18 cellular contexts compared by ENCODE assay signal in genomic region chr6:116530436-116530835, GRCh38. TPM values are rescaled to one million over a fixed set of nuclear protein-coding genes. Genes with fewer than 3 reads are reported as not detected.
A peak's percentile ranks its signal among the peaks of the same experiment; 100 is the strongest.
DNase-seq lines count a peak whose midpoint lies in the region; ATAC-seq, FAIRE-seq and TF ChIP-seq lines count a peak whose summit lies in the region.
"Had no signal": no experiment of that assay in that cellular context is flagged by ENCODE, and none has a peak within 500 bp of the region (broad histone marks: within the 10 kb centered on the region; RNA-seq: fewer than 3 reads in every experiment).

No MANE protein-coding gene starts in this region.

- WGBS in HepG2 (ENCODE audit: low lambda C conversion rate), result 3% methylated on average over 2 of the region's 2 CpGs
- 81% methylated on average over 2 of the region's 2 CpGs for WGBS in right lobe of liver (ENCODE audit: insufficient coverage, low coverage, low lambda C conversion rate, missing lambda C conversion rate)

- H3K4me1 ChIP-seq in HepG2 (ENCODE audit: insufficient read depth, low read length), result peaks cover 8% of the 10 kb centered on the region; the same call in 1 of the 2 replicates
- H3K4me1 ChIP-seq in right lobe of liver, result no peaks in the 10 kb centered on the region
- H3K4me1 ChIP-seq in MM.1S (ENCODE audit: low read length), result no peaks in the 10 kb centered on the region
- H3K4me1 ChIP-seq: gastrocnemius medialis had no signal

- TF ChIP-seq POLR2A in HepG2 (IDR thresholded peaks at IDR 0.05; ENCODE audit: insufficient read depth in 1 of 2, low read depth in 2 of 2, low read length in 2 of 2) (no peak), right lobe of liver (IDR thresholded peaks at IDR 0.05) (no peak)

- in situ Hi-C loops in HepG2 (cut with HindIII; ENCODE audit: extremely low pct_ligation_motif_present, low pct_unique_long_range_greater_than_20kb), result loop anchor here (10.0 kb wide), 1 partner anchor 246 kb away; no protein-coding TSS in a partner anchor

- H3K27me3 ChIP-seq in HepG2 (ENCODE audit: control insufficient read depth in 1 of 2, insufficient read depth in 2 of 2, low read length in 2 of 2) (peaks cover 0 to 9% of the 10 kb centered on the region in 2 experiments; a peak in 1 of 5 replicates), right lobe of liver (no peaks in the 10 kb centered on the region), MM.1S (replicated peaks; ENCODE audit: insufficient read depth, low read length) (no peaks in the 10 kb centered on the region)
- H3K27me3 ChIP-seq: brain microvascular endothelial cell, gastrocnemius medialis had no signal

- H3K79me2 ChIP-seq in HepG2 (ENCODE audit: insufficient read depth, low read length), result no peaks in the 10 kb centered on the region
- H3K79me2 ChIP-seq in MM.1S (ENCODE audit: low read length), result no peaks in the 10 kb centered on the region

- BruUV-seq in HepG2 (replicated peaks; lab: Mats Ljungman, UMichigan), result no TSS peak

- FAIRE-seq in HepG2 (lab: Jason Lieb, UNC), result no peak

- H3K4me3 ChIP-seq in HepG2 (replicated peaks in 1 of 3; ENCODE audit: insufficient read depth in 1 of 3, low read depth in 2 of 3, low read length in 3 of 3), result no peak overlapping the region
- no peak overlapping the region for H3K4me3 ChIP-seq in right lobe of liver
- H3K4me3 ChIP-seq in MM.1S (ENCODE audit: low read length), result no peak overlapping the region
- H3K4me3 ChIP-seq: gastrocnemius medialis, mucosa of descending colon had no signal

- POLR2A ChIA-PET in HepG2 (lab: Yijun Ruan, JAX), result no interaction called here

- no peaks in the 10 kb centered on the region for H3K36me3 ChIP-seq in HepG2 (replicated peaks in 1 of 2; ENCODE audit: control insufficient read depth in 1 of 2, insufficient read depth in 2 of 2, low read length in 2 of 2)
- H3K36me3 ChIP-seq in right lobe of liver, result no peaks in the 10 kb centered on the region
- H3K36me3 ChIP-seq in MM.1S (replicated peaks; ENCODE audit: insufficient read depth, low read length), result no peaks in the 10 kb centered on the region
- H3K36me3 ChIP-seq: brain microvascular endothelial cell, gastrocnemius medialis had no signal

- intact Hi-C loops in HepG2 (cut with micrococcal nuclease; ENCODE audit: unreplicated experiment), result loop anchor here (10.0 kb wide), 1 partner anchor 314 kb away; no protein-coding TSS in a partner anchor
- intact Hi-C loops in right lobe of liver (cut with DNase I), result no loop called here

- no peak overlapping the region for H2AFZ ChIP-seq in HepG2 (ENCODE audit: low read length)
- H2AFZ ChIP-seq in MM.1S (ENCODE audit: low read length), result no peak overlapping the region

- H3K9ac ChIP-seq in HepG2 (ENCODE audit: insufficient read depth, low read depth, low read length), result no peak overlapping the region
- H3K9ac ChIP-seq in MM.1S (ENCODE audit: low read length), result no peak overlapping the region

- H3K27ac ChIP-seq in HepG2 (ENCODE audit: extremely low read length, insufficient read depth, low read length), result no peak overlapping the region
- H3K27ac ChIP-seq in right lobe of liver, result no peak overlapping the region
- H3K27ac ChIP-seq in MM.1S (ENCODE audit: low read length), result no peak overlapping the region
- H3K27ac ChIP-seq: brain microvascular endothelial cell, gastrocnemius medialis had no signal

- H3K4me2 ChIP-seq in HepG2 (ENCODE audit: low read depth, low read length) (no peak overlapping the region), MM.1S (ENCODE audit: low read depth, low read length) (no peak overlapping the region)

- H4K20me1 ChIP-seq in HepG2 (ENCODE audit: insufficient read depth, low read length), result no peaks in the 10 kb centered on the region
- no peaks in the 10 kb centered on the region for H4K20me1 ChIP-seq in MM.1S (ENCODE audit: insufficient read depth, low read length)

- DNase-seq in HepG2 (ENCODE audit: low spot score) (peak; percentile 14), right lobe of liver (no peak), NCI-H2196 treated with DMSO at 0.1 percent for 48 hours (lab: John Stamatoyannopoulos, UW; ENCODE audit: unreplicated experiment) (peak; percentile 42), astrocyte of the hippocampus (ENCODE audit: low read depth, low spot score) (peak; percentile 58), MM.1S (no peak), NCI-H82 (lab: John Stamatoyannopoulos, UW) (no peak)
- DNase-seq: 8988T; activated effector memory CD4-positive, alpha-beta T cell treated with Interleukin-2 at 50 U/mL for 16 hours; brain microvascular endothelial cell; CD8-positive, alpha-beta memory T cell; gastrocnemius medialis; H7; mucosa of descending colon had no signal

- no peaks in the 10 kb centered on the region for H3F3A ChIP-seq in MM.1S (ENCODE audit: insufficient read depth, low read length)

- TF ChIP-seq RAD21 in HepG2 (CRISPR knock-in tag; IDR thresholded peaks at IDR 0.05), result no peak

- CTCF ChIA-PET in HepG2 (lab: Yijun Ruan, JAX; ENCODE audit: low intra/inter-chr PET ratio, low total read pairs), result no interaction called here

- no peaks in the 10 kb centered on the region for H3K9me2 ChIP-seq in MM.1S (replicated peaks; ENCODE audit: insufficient read depth, low read length)

- ATAC-seq in HepG2 (no peak), right lobe of liver (no peak), GM19467 (IDR thresholded peaks at IDR 0.05; ENCODE audit: unreplicated experiment) (no peak), HG03521 (IDR thresholded peaks at IDR 0.05; ENCODE audit: unreplicated experiment) (no peak)
- ATAC-seq: gastrocnemius medialis, mucosa of descending colon, SK-N-SH treated with all-trans-retinoic acid at 6 μM for 48 hours had no signal

- TF ChIP-seq CTCF in HepG2 (CRISPR knock-in tag; IDR thresholded peaks at IDR 0.05), result no peak
- TF ChIP-seq CTCF in right lobe of liver (IDR thresholded peaks at IDR 0.05), result no peak
- TF ChIP-seq CTCF in MM.1S (IDR thresholded peaks at IDR 0.05; ENCODE audit: low read length), result no peak

- TF ChIP-seq EP300 in HepG2 (IDR thresholded peaks at IDR 0.05; ENCODE audit: low read depth in 2 of 2, low read length in 2 of 2) (no peak), HepG2 (CRISPR knock-in tag; IDR thresholded peaks at IDR 0.05; ENCODE audit: borderline replicate concordance) (no peak)

- H3K9me3 ChIP-seq in HepG2 (ENCODE audit: low read length) (no peaks in the 10 kb centered on the region), right lobe of liver (no peaks in the 10 kb centered on the region), MM.1S (replicated peaks; ENCODE audit: insufficient read depth, low read length) (no peaks in the 10 kb centered on the region)
- H3K9me3 ChIP-seq: gastrocnemius medialis, mucosa of descending colon had no signal

RNA-seq across cellular contexts. Expression of gene TRAPPC3L, which starts 15.0 kb away (rescaled TPM):
- total RNA-seq in HepG2 (2016; rRNA removed; fragmentation: Illumina TruSeq; extraction: Trizol) (not detected in 2 replicates), right lobe of liver (under 1 TPM in 2 of 6 experiments, not detected in 4; 0.12 to 0.17 TPM)
- not detected in 2 replicates for total RNA-seq in HepG2 (2016; cell fraction: cytosol; rRNA removed; fragmentation: Illumina TruSeq; extraction: Trizol; ENCODE audit: low read depth)
- total RNA-seq in HepG2 (2016; cell fraction: insoluble cytoplasmic fraction; rRNA removed; fragmentation: Illumina TruSeq; extraction: Trizol), result not detected in 2 replicates
- not detected in 2 replicates for total RNA-seq in HepG2 (2016; cell fraction: membrane; rRNA removed; fragmentation: Illumina TruSeq; extraction: Trizol)
- total RNA-seq in HepG2 (2016; cell fraction: nucleus; rRNA removed; fragmentation: Illumina TruSeq; extraction: Trizol), result not detected in 2 replicates
- polyA plus RNA-seq in HepG2 (2011; rRNA removed), result not detected in 2 replicates
- polyA plus RNA-seq in HepG2 (2011; cell fraction: cytosol; rRNA removed), result not detected in 2 replicates
- polyA plus RNA-seq in HepG2 (2011; cell fraction: nucleus; rRNA removed), result not detected in 2 replicates
- not detected in 2 replicates for polyA plus RNA-seq in HepG2 (2012)
- polyA plus RNA-seq in HepG2 (2016; cell fraction: cytosol; fragmentation: Illumina TruSeq; extraction: Trizol; ENCODE audit: low read depth), result not detected in 2 replicates
- not detected in 2 replicates for polyA plus RNA-seq in HepG2 (2016; cell fraction: insoluble cytoplasmic fraction; fragmentation: Illumina TruSeq; extraction: Trizol; ENCODE audit: low read depth)
- polyA plus RNA-seq in HepG2 (2016; cell fraction: membrane; fragmentation: Illumina TruSeq; extraction: Trizol; ENCODE audit: low read depth), result not detected in 2 replicates
- polyA plus RNA-seq in HepG2 (2016; cell fraction: nucleus; fragmentation: Illumina TruSeq; extraction: Trizol; ENCODE audit: insufficient read depth, low read depth), result not detected in 2 replicates
- 2.7 TPM in 1 of 2 replicates, not detected in the other for polyA minus RNA-seq in HepG2 (2011; rRNA and poly(A)+ RNA removed; ENCODE audit: low replicate concordance)
- polyA minus RNA-seq in HepG2 (2011; cell fraction: cytosol; rRNA and poly(A)+ RNA removed), result not detected in 2 replicates
- polyA minus RNA-seq in HepG2 (2011; cell fraction: nucleus; rRNA and poly(A)+ RNA removed), result not detected in 2 replicates
- total RNA-seq: CD8-positive, alpha-beta memory T cell; gastrocnemius medialis; H7; mucosa of descending colon had no signal
- polyA plus RNA-seq: CD8-positive, alpha-beta memory T cell had no signal

RNA-seq across cellular contexts. Expression of gene CALHM5, which starts 19.0 kb away (rescaled TPM):
- total RNA-seq in HepG2 (2016; rRNA removed; fragmentation: Illumina TruSeq; extraction: Trizol), result not detected in 2 replicates
- total RNA-seq in HepG2 (2016; cell fraction: cytosol; rRNA removed; fragmentation: Illumina TruSeq; extraction: Trizol; ENCODE audit: low read depth), result not detected in 2 replicates
- total RNA-seq in HepG2 (2016; cell fraction: insoluble cytoplasmic fraction; rRNA removed; fragmentation: Illumina TruSeq; extraction: Trizol), result not detected in 2 replicates
- not detected in 2 replicates for total RNA-seq in HepG2 (2016; cell fraction: membrane; rRNA removed; fragmentation: Illumina TruSeq; extraction: Trizol)
- not detected in 2 replicates for total RNA-seq in HepG2 (2016; cell fraction: nucleus; rRNA removed; fragmentation: Illumina TruSeq; extraction: Trizol)
- polyA plus RNA-seq in HepG2 (2011; rRNA removed), result not detected in 2 replicates
- not detected in 2 replicates for polyA plus RNA-seq in HepG2 (2011; cell fraction: cytosol; rRNA removed)
- polyA plus RNA-seq in HepG2 (2011; cell fraction: nucleus; rRNA removed), result not detected in 2 replicates
- not detected in 2 replicates for polyA plus RNA-seq in HepG2 (2012)
- not detected in 2 replicates for polyA plus RNA-seq in HepG2 (2016; cell fraction: cytosol; fragmentation: Illumina TruSeq; extraction: Trizol; ENCODE audit: low read depth)
- polyA plus RNA-seq in HepG2 (2016; cell fraction: insoluble cytoplasmic fraction; fragmentation: Illumina TruSeq; extraction: Trizol; ENCODE audit: low read depth), result not detected in 2 replicates
- polyA plus RNA-seq in HepG2 (2016; cell fraction: membrane; fragmentation: Illumina TruSeq; extraction: Trizol; ENCODE audit: low read depth), result not detected in 2 replicates
- polyA plus RNA-seq in HepG2 (2016; cell fraction: nucleus; fragmentation: Illumina TruSeq; extraction: Trizol; ENCODE audit: insufficient read depth, low read depth), result not detected in 2 replicates
- not detected in 2 replicates for polyA minus RNA-seq in HepG2 (2011; rRNA and poly(A)+ RNA removed; ENCODE audit: low replicate concordance)
- polyA minus RNA-seq in HepG2 (2011; cell fraction: cytosol; rRNA and poly(A)+ RNA removed), result not detected in 2 replicates
- not detected in 2 replicates for polyA minus RNA-seq in HepG2 (2011; cell fraction: nucleus; rRNA and poly(A)+ RNA removed)
- under 1 TPM; 0.06 to 0.49 (median 0.18) TPM for total RNA-seq in right lobe of liver
- total RNA-seq: CD8-positive, alpha-beta memory T cell had no signal
- polyA plus RNA-seq: CD8-positive, alpha-beta memory T cell had no signal

RNA-seq across cellular contexts. Expression of gene CALHM4, which starts 23.1 kb away (rescaled TPM):
- total RNA-seq in HepG2 (2016; rRNA removed; fragmentation: Illumina TruSeq; extraction: Trizol) (not detected in 2 replicates), right lobe of liver (not detected)
- total RNA-seq in HepG2 (2016; cell fraction: cytosol; rRNA removed; fragmentation: Illumina TruSeq; extraction: Trizol; ENCODE audit: low read depth), result not detected in 2 replicates
- total RNA-seq in HepG2 (2016; cell fraction: insoluble cytoplasmic fraction; rRNA removed; fragmentation: Illumina TruSeq; extraction: Trizol), result not detected in 2 replicates
- not detected in 2 replicates for total RNA-seq in HepG2 (2016; cell fraction: membrane; rRNA removed; fragmentation: Illumina TruSeq; extraction: Trizol)
- total RNA-seq in HepG2 (2016; cell fraction: nucleus; rRNA removed; fragmentation: Illumina TruSeq; extraction: Trizol), result not detected in 2 replicates
- polyA plus RNA-seq in HepG2 (2011; rRNA removed), result not detected in 2 replicates
- 0.05 TPM in 2 replicates for polyA plus RNA-seq in HepG2 (2011; cell fraction: cytosol; rRNA removed)
- not detected in 2 replicates for polyA plus RNA-seq in HepG2 (2011; cell fraction: nucleus; rRNA removed)
- 0.44 TPM in 1 of 2 replicates, not detected in the other for polyA plus RNA-seq in HepG2 (2012)
- not detected in 2 replicates for polyA plus RNA-seq in HepG2 (2016; cell fraction: cytosol; fragmentation: Illumina TruSeq; extraction: Trizol; ENCODE audit: low read depth)
- polyA plus RNA-seq in HepG2 (2016; cell fraction: insoluble cytoplasmic fraction; fragmentation: Illumina TruSeq; extraction: Trizol; ENCODE audit: low read depth), result not detected in 2 replicates
- polyA plus RNA-seq in HepG2 (2016; cell fraction: membrane; fragmentation: Illumina TruSeq; extraction: Trizol; ENCODE audit: low read depth), result not detected in 2 replicates
- polyA plus RNA-seq in HepG2 (2016; cell fraction: nucleus; fragmentation: Illumina TruSeq; extraction: Trizol; ENCODE audit: insufficient read depth, low read depth), result not detected in 2 replicates
- 0.28 TPM in 1 of 2 replicates, not detected in the other for polyA minus RNA-seq in HepG2 (2011; rRNA and poly(A)+ RNA removed; ENCODE audit: low replicate concordance)
- not detected in 2 replicates for polyA minus RNA-seq in HepG2 (2011; cell fraction: cytosol; rRNA and poly(A)+ RNA removed)
- not detected in 2 replicates for polyA minus RNA-seq in HepG2 (2011; cell fraction: nucleus; rRNA and poly(A)+ RNA removed)
- total RNA-seq: CD8-positive, alpha-beta memory T cell; gastrocnemius medialis; H7; mucosa of descending colon; posterior vena cava; subcutaneous adipose tissue had no signal
- polyA plus RNA-seq: CD8-positive, alpha-beta memory T cell had no signal

RNA-seq across cellular contexts. Expression of gene RWDD1, which starts 40.9 kb away (rescaled TPM):
- 67.1 and 90.5 TPM in 2 replicates for total RNA-seq in HepG2 (2016; rRNA removed; fragmentation: Illumina TruSeq; extraction: Trizol)
- 105 and 125 TPM in 2 replicates for total RNA-seq in HepG2 (2016; cell fraction: cytosol; rRNA removed; fragmentation: Illumina TruSeq; extraction: Trizol; ENCODE audit: low read depth)
- 63.5 and 89.9 TPM in 2 replicates for total RNA-seq in HepG2 (2016; cell fraction: insoluble cytoplasmic fraction; rRNA removed; fragmentation: Illumina TruSeq; extraction: Trizol)
- 130 and 134 TPM in 2 replicates for total RNA-seq in HepG2 (2016; cell fraction: membrane; rRNA removed; fragmentation: Illumina TruSeq; extraction: Trizol)
- 31.8 and 32.2 TPM in 2 replicates for total RNA-seq in HepG2 (2016; cell fraction: nucleus; rRNA removed; fragmentation: Illumina TruSeq; extraction: Trizol)
- polyA plus RNA-seq in HepG2 (2011; rRNA removed), result 20.9 and 27.4 TPM in 2 replicates
- 15.5 and 18.4 TPM in 2 replicates for polyA plus RNA-seq in HepG2 (2011; cell fraction: cytosol; rRNA removed)
- 4.1 and 4.9 TPM in 2 replicates for polyA plus RNA-seq in HepG2 (2011; cell fraction: nucleus; rRNA removed)
- 36.7 and 37.0 TPM in 2 replicates for polyA plus RNA-seq in HepG2 (2012)
- 175 and 218 TPM in 2 replicates for polyA plus RNA-seq in HepG2 (2016; cell fraction: cytosol; fragmentation: Illumina TruSeq; extraction: Trizol; ENCODE audit: low read depth)
- polyA plus RNA-seq in HepG2 (2016; cell fraction: insoluble cytoplasmic fraction; fragmentation: Illumina TruSeq; extraction: Trizol; ENCODE audit: low read depth), result 130 and 131 TPM in 2 replicates
- polyA plus RNA-seq in HepG2 (2016; cell fraction: membrane; fragmentation: Illumina TruSeq; extraction: Trizol; ENCODE audit: low read depth), result 166 and 180 TPM in 2 replicates
- polyA plus RNA-seq in HepG2 (2016; cell fraction: nucleus; fragmentation: Illumina TruSeq; extraction: Trizol; ENCODE audit: insufficient read depth, low read depth), result 53.5 and 59.6 TPM in 2 replicates
- 8.1 and 8.3 TPM in 2 replicates for polyA minus RNA-seq in HepG2 (2011; rRNA and poly(A)+ RNA removed; ENCODE audit: low replicate concordance)
- polyA minus RNA-seq in HepG2 (2011; cell fraction: cytosol; rRNA and poly(A)+ RNA removed), result 8.3 and 9.7 TPM in 2 replicates
- 8.8 and 13.2 TPM in 2 replicates for polyA minus RNA-seq in HepG2 (2011; cell fraction: nucleus; rRNA and poly(A)+ RNA removed)
- 10 to 100 TPM; 14.8 to 22.1 (median 21.2) TPM for total RNA-seq in right lobe of liver

Comparison
In these comparisons a context has a peak if more than half of its experiments do, and no peak if none do; other contexts are left out.
1. DNase-seq: peak in HepG2 (single experiment), NCI-H2196 treated with DMSO at 0.1 percent for 48 hours (single experiment) and astrocyte of the hippocampus (single experiment); none in right lobe of liver (0 of 3), MM.1S (single experiment) and NCI-H82 (single experiment).